8 cellular contexts compared by ENCODE assay signal in genomic region chr5:176817864-176818377, GRCh38. TPM values are rescaled to one million over a fixed set of nuclear protein-coding genes. Genes with fewer than 3 reads are reported as not detected.
DNase-seq lines count a peak whose midpoint lies in the region; ATAC-seq and TF ChIP-seq lines count a peak whose summit lies in the region.

No MANE protein-coding gene starts in this region.

- peaks cover 4 to 84% of the 10 kb centered on the region in 2 donors for H3K27me3 ChIP-seq in tibial nerve

- peak; percentile 15 for ATAC-seq in GM19467 (IDR thresholded peaks at IDR 0.05; ENCODE audit: unreplicated experiment)

- H3K4me1 ChIP-seq in tibial nerve: peaks cover 0 to 16% (median 0%) of the 10 kb centered on the region in 4 donors

- H3K36me3 ChIP-seq in tibial nerve: no peaks in the 10 kb centered on the region

- no peak overlapping the region for H3K4me3 ChIP-seq in astrocyte of the spinal cord (ENCODE audit: low read depth, low read length)
- peak overlapping the region in 3 of 4 donors; percentile 14 to 30 (median 18) for H3K4me3 ChIP-seq in tibial nerve

- TF ChIP-seq CTCF in astrocyte of the spinal cord (IDR thresholded peaks at IDR 0.05; ENCODE audit: low read depth, low read length) (peak; percentile 44), tibial nerve (IDR thresholded peaks at IDR 0.05) (no peak)

- no peak for TF ChIP-seq POLR2A in tibial nerve (IDR thresholded peaks at IDR 0.05)

- WGBS in tibial nerve, 2 donors: 2 to 3% methylated on average over 27 to 30 of the region's 52 CpGs

- no peak for TF ChIP-seq EP300 in tibial nerve (IDR thresholded peaks at IDR 0.05)

- no peaks in the 10 kb centered on the region for H3K9me3 ChIP-seq in tibial nerve

- no peak overlapping the region for H3K27ac ChIP-seq in tibial nerve

- in situ Hi-C loops in astrocyte of the spinal cord (cut with HindIII; ENCODE audit: low sequenced_read_pairs): no loop called here

- DNase-seq in DMS114 treated with DMSO at 0.1 percent for 48 hours (lab: John Stamatoyannopoulos, UW; ENCODE audit: unreplicated experiment): peak; percentile 36
- peak; percentile 37 for DNase-seq in NCI-H146 (lab: John Stamatoyannopoulos, UW)
- no peak for DNase-seq in astrocyte of the spinal cord (ENCODE audit: low read depth, low spot score)
- DNase-seq in left kidney (ENCODE audit: low read depth, low spot score): peak; percentile 78
- DNase-seq in tibial nerve (ENCODE audit: low spot score in 2 of 2): no peak
- no peak for DNase-seq in activated CD4-positive, CD25-positive, alpha-beta regulatory T cell (lab: John Stamatoyannopoulos, UW)
- DNase-seq in SKM-1 treated with dmso at 0.1 percent for 144 hours (lab: John Stamatoyannopoulos, UW; ENCODE audit: unreplicated experiment): no peak

RNA-seq across cellular contexts. Expression of gene UNC5A, which starts 7.6 kb away (rescaled TPM):
- not detected for total RNA-seq in tibial nerve

Comparison
In these comparisons a context has a peak if more than half of its experiments do, and no peak if none do; other contexts are left out.
1. DNase-seq: peak in DMS114 treated with DMSO at 0.1 percent for 48 hours (single experiment), NCI-H146 (single experiment) and left kidney (single experiment); none in astrocyte of the spinal cord (single experiment), tibial nerve (0 of 2), activated CD4-positive, CD25-positive, alpha-beta regulatory T cell (0 of 4) and SKM-1 treated with dmso at 0.1 percent for 144 hours (single experiment).